Comparison of ENCODE assay signal across 18 cellular contexts in the genomic region with DNA sequence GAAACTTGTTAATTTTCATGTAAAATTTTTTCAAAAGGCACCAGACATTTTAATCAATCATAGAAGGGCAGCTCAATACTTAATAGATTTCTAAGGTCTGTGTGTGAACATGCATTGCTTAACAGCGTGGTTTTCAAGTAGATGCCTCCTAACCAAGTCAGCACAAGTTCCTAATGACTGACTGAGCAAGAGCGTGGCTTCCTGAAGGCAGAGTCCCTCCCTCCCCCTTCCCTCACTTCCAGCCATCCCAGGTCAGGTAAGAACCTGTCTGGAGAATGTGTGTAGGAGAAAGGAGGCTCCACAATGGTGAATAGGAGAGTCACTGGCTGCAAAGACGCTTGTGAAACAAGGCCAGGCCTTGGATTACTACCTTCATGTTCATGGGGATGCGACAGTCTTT. TPM values are rescaled to one million over a fixed set of nuclear protein-coding genes. Genes with fewer than 3 reads are reported as not detected.
A peak's percentile ranks its signal among the peaks of the same experiment; 100 is the strongest.
DNase-seq lines count a peak whose midpoint lies in the region; ATAC-seq and TF ChIP-seq lines count a peak whose summit lies in the region.
"Had no signal": no experiment of that assay in that cellular context is flagged by ENCODE, and none has a peak within 500 bp of the region (broad histone marks: within the 10 kb centered on the region; RNA-seq: fewer than 3 reads in every experiment).

No MANE protein-coding gene starts in this region.

- ATAC-seq in HG02973 (IDR thresholded peaks at IDR 0.05; ENCODE audit: unreplicated experiment) = no peak

- intact Hi-C loops in breast epithelium (cut with DNase I; ENCODE audit: low total_unique reads) = no loop called here

- DNase-seq in AG10803 (ENCODE audit: low read depth) = peak; percentile 85
- DNase-seq in KG1 (lab: John Stamatoyannopoulos, UW) = peak; percentile 24
- peak in 1 of 2 donors; percentile 79 for DNase-seq in breast epithelium (ENCODE audit: low spot score in 2 of 2)
- DNase-seq in kidney glomerular epithelial cell (lab: John Stamatoyannopoulos, UW) = peak; percentile 76
- DNase-seq in activated CD4-positive, alpha-beta T cell treated with anti-CD3 and anti-CD28 coated beads, Interleukin-2, amount 50 U/mL, for 4 hours = no peak
- DNase-seq in NCI-H2196 treated with DMSO at 0.1 percent for 48 hours (lab: John Stamatoyannopoulos, UW; ENCODE audit: unreplicated experiment) = no peak
- DNase-seq in T-helper 1 cell = no peak
- DNase-seq: Calu3, glutamatergic neuron, NCI-H1417, NCI-H524 treated with DMSO at 0.1 percent for 48 hours, T1000 had no signal

- no peaks in the 10 kb centered on the region for H3K4me1 ChIP-seq in breast epithelium
- H3K4me1 ChIP-seq: tibial nerve had no signal

- no peak overlapping the region for H3K4me3 ChIP-seq in AG10803 (ENCODE audit: low read length)
- peak overlapping the region in 1 of 3 donors; percentile 10 for H3K4me3 ChIP-seq in breast epithelium
- H3K4me3 ChIP-seq: tibial nerve had no signal

- TF ChIP-seq POLR2A in breast epithelium (IDR thresholded peaks at IDR 0.05) = no peak

- TF ChIP-seq CTCF in AG10803 (conservative IDR thresholded peaks at IDR 0.05; ENCODE audit: low read length) (no peak), breast epithelium (IDR thresholded peaks at IDR 0.05) (no peak)

- H3K9me3 ChIP-seq in breast epithelium = no peaks in the 10 kb centered on the region

- H3K27ac ChIP-seq in breast epithelium = peak overlapping the region; percentile 66 to 80
- H3K27ac ChIP-seq: tibial nerve had no signal

- no peaks in the 10 kb centered on the region for H3K36me3 ChIP-seq in breast epithelium
- H3K36me3 ChIP-seq: tibial nerve had no signal

- H3K27me3 ChIP-seq in breast epithelium = no peaks in the 10 kb centered on the region
- H3K27me3 ChIP-seq: tibial nerve had no signal

RNA-seq across cellular contexts. Expression of a gene that starts 33.5 kb away (rescaled TPM):
- not detected for total RNA-seq in breast epithelium
- total RNA-seq: Calu3, dermis microvascular lymphatic vessel endothelial cell, liver, neural crest cell, skeletal muscle tissue had no signal

Comparison
In these comparisons a context has a peak if more than half of its experiments do, and no peak if none do; other contexts are left out.
1. DNase-seq: peak in AG10803 (single experiment), KG1 (single experiment) and kidney glomerular epithelial cell (single experiment); none in activated CD4-positive, alpha-beta T cell treated with anti-CD3 and anti-CD28 coated beads, Interleukin-2, amount 50 U/mL, for 4 hours (0 of 2), NCI-H2196 treated with DMSO at 0.1 percent for 48 hours (single experiment) and T-helper 1 cell (0 of 5).